In genomic region chr7:143792633-143793032, GRCh38 we compare ENCODE assay signal across 2 cellular contexts. TPM values are rescaled to one million over a fixed set of nuclear protein-coding genes. Genes with fewer than 3 reads are reported as not detected.
"Had no signal": no experiment of that assay in that cellular context is flagged by ENCODE, and none has a peak within 500 bp of the region (broad histone marks: within the 10 kb centered on the region; RNA-seq: fewer than 3 reads in every experiment).

No MANE protein-coding gene starts in this region.

RNA-seq across cellular contexts. Expression of gene CTAGE6, which starts 35.1 kb away (rescaled TPM):
- polyA plus RNA-seq: fibroblast of lung, keratinocyte had no signal
